ENCODE assay signal across 30 cellular contexts in genomic region chr2:207783514-207783913, GRCh38.
"Had no signal": no experiment of that assay in that cellular context is flagged by ENCODE, and none has a peak within 500 bp of the region (broad histone marks: within the 10 kb centered on the region; RNA-seq: fewer than 3 reads in every experiment).

No MANE protein-coding gene starts in this region.

- H3K9me3 ChIP-seq: adrenal gland, breast epithelium, colonic mucosa, esophagus squamous epithelium had no signal

- H3K36me3 ChIP-seq: adrenal gland, breast epithelium, cardiac muscle cell, colonic mucosa, esophagus squamous epithelium had no signal

- H3K27me3 ChIP-seq: adrenal gland, breast epithelium, cardiac muscle cell, colonic mucosa, esophagus squamous epithelium had no signal

- FAIRE-seq: endometrium, endothelial cell of umbilical vein had no signal

- H3K4me3 ChIP-seq: adrenal gland, breast epithelium, cardiac muscle cell, colonic mucosa, esophagus squamous epithelium had no signal

- ATAC-seq: activated CD4-positive, alpha-beta T cell treated with anti-CD3 and anti-CD28 coated beads for 36 hours; activated CD8-positive, alpha-beta memory T cell treated with anti-CD3 and anti-CD28 coated beads, Interleukin-2, amount 10 ng/mL, durations not matched to agents 7 days and 5 days; activated CD8-positive, alpha-beta T cell treated with anti-CD3 and anti-CD28 coated beads, Interleukin-2, amount 10 ng/mL, durations not matched to agents 7 days and 5 days; activated naive CD8-positive, alpha-beta T cell treated with anti-CD3 and anti-CD28 coated beads, Interleukin-2, amount 50 U/mL, for 24 hours had no signal

- H3K4me1 ChIP-seq: adrenal gland, breast epithelium, colonic mucosa had no signal

- DNase-seq: activated CD4-positive, alpha-beta memory T cell treated with anti-CD3 and anti-CD28 coated beads for 36 hours; activated CD4-positive, alpha-beta T cell treated with anti-CD3 and anti-CD28 coated beads for 36 hours; activated CD4-positive, alpha-beta T cell treated with anti-CD3 and anti-CD28 coated beads, Interleukin-2, amount 10 ng/mL, durations not matched to agents 24 days and 14 days; activated CD4-positive, CD25-positive, alpha-beta regulatory T cell; activated CD4-positive, CD25-positive, alpha-beta regulatory T cell treated with anti-CD3 and anti-CD28 coated beads, Interleukin-2, amount 50 U/mL, for 72 hours; activated CD8-positive, alpha-beta memory T cell treated with anti-CD3 and anti-CD28 coated beads, Interleukin-2, amount 10 ng/mL, durations not matched to agents 7 days and 5 days; activated CD8-positive, alpha-beta memory T cell treated with anti-CD3 and anti-CD28 coated beads, Interleukin-2, amount 50 U/mL, for 4 hours; activated CD8-positive, alpha-beta T cell treated with anti-CD3 and anti-CD28 coated beads, Interleukin-2, amount 10 ng/mL, durations not matched to agents 7 days and 5 days; activated effector memory CD4-positive, alpha-beta T cell treated with anti-CD3 and anti-CD28 coated beads, Interleukin-2, amount 50 U/mL, for 16 hours; activated naive CD4-positive, alpha-beta T cell treated with anti-CD3 and anti-CD28 coated beads for 36 hours; activated naive CD8-positive, alpha-beta T cell treated with anti-CD3 and anti-CD28 coated beads for 36 hours; activated naive CD8-positive, alpha-beta T cell treated with anti-CD3 and anti-CD28 coated beads, Interleukin-2, amount 50 U/mL, for 24 hours; activated T-cell treated with anti-CD3 and anti-CD28 coated beads, Interleukin-2, amount 50 U/mL, for 1 hour; activated T-cell treated with anti-CD3 and anti-CD28 coated beads, Interleukin-2, amount 50 U/mL, for 48 hours; adrenal gland; amygdala; aorta; central memory CD4-positive, alpha-beta T cell; cerebellar nuclear complex; colonic mucosa; effector CD8-positive, alpha-beta T cell; esophagus squamous epithelium; foreskin melanocyte; head of caudate nucleus; T-helper 2 cell had no signal

- H3K27ac ChIP-seq: adrenal gland, breast epithelium, cardiac muscle cell, colonic mucosa, epithelial cell of prostate, esophagus squamous epithelium had no signal
